ENCODE assay signal across 13 cellular contexts in the genomic region with DNA sequence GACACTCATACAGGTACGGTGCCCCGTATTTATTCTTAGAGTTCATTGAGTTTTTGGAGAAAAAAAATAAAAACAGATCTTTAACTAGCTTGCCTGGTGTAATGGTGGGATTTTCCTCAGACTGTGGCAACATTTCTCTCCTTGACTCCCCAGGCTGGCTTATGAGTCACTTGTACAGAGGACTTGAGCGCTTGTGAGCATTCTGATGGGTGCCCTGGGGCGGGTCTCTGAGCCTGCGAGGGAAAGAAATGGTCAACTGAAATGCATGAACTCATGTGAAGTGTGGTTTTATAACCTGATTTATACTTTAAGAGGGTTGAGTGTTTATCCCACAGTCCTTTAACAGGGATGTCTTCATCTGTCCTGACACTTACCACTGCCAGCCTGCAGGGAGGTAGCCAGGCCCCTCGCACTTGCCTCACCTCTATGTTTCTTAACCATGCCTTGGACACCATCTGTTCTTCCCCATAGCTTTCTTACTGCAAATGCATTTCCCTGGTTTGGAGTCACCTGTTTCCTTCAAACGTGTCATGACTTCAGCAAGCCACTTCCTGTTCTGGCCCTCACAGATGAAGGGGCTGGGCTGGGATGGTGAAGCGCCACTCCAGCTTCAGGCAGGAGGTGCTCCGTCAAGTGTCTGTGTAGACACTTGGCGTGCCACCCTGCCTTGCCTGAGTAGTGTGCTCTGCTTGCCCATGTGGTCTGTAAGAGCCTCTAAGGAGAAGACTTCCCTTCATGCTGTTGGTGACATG.
DNase-seq lines count a peak whose midpoint lies in the region; ATAC-seq and TF ChIP-seq lines count a peak whose summit lies in the region.
"Had no signal": no experiment of that assay in that cellular context is flagged by ENCODE, and none has a peak within 500 bp of the region (broad histone marks: within the 10 kb centered on the region; RNA-seq: fewer than 3 reads in every experiment).

No MANE protein-coding gene starts in this region.

- H3K4me3 Mint-ChIP-seq in activated T-helper 1 cell treated with anti-CD3 and anti-CD28 coated beads, Interleukin-12 subunit alpha, Interleukin-12 subunit beta, Interleukin-2, Interleukin-4 antibody, amounts not matched to agents 30 ng/mL and 10 ng/mL and 1 ng/mL, durations not matched to agents 14 hours and 24 hours and 36 hours, result no peak overlapping the region
- H3K4me3 Mint-ChIP-seq: activated T-cell treated with anti-CD3 and anti-CD28 coated beads, Interleukin-2, amount 50 U/mL, for 4 hours; CD4-positive, alpha-beta memory T cell had no signal

- H3K27ac ChIP-seq in KOPT-K1 (ENCODE audit: low read depth, low read length, poor library complexity, severe bottlenecking), result peak overlapping the region; percentile 33
- peak overlapping the region in 1 of 2 donors; percentile 48 for H3K27ac ChIP-seq in lung (ENCODE audit: low read depth in 1 of 2, low read length in 1 of 2)
- H3K27ac ChIP-seq: psoas muscle, RWPE1 had no signal

- DNase-seq in EL, result peak; percentile 11
- peak; percentile 1 for DNase-seq in activated T-helper 1 cell treated with anti-CD3 and anti-CD28 coated beads, Interleukin-12 subunit alpha, Interleukin-12 subunit beta, Interleukin-2, Interleukin-4 antibody, amounts not matched to agents 30 ng/mL and 10 ng/mL and 1 ng/mL, durations not matched to agents 14 hours and 24 hours and 36 hours (ENCODE audit: low spot score)
- peak; percentile 87 for DNase-seq in lung (ENCODE audit: low spot score)
- DNase-seq in DMS153 (lab: John Stamatoyannopoulos, UW), result no peak
- no peak for DNase-seq in HEK293T (ENCODE audit: extremely low spot score)
- DNase-seq: activated T-cell treated with anti-CD3 and anti-CD28 coated beads, Interleukin-2, amount 50 U/mL, for 4 hours; erythroblast; NCI-H446; psoas muscle had no signal

- POLR2A ChIA-PET in HEK293T (lab: Yijun Ruan, JAX), result no interaction called here

- ATAC-seq in lung (ENCODE audit: insufficient read depth, low FRiP score) (peak; percentile 82), GM18867 (IDR thresholded peaks at IDR 0.05; ENCODE audit: unreplicated experiment) (no peak)
- ATAC-seq: psoas muscle had no signal

- no peak overlapping the region for H3K4me3 ChIP-seq in lung
- H3K4me3 ChIP-seq: psoas muscle had no signal

- H3K36me3 ChIP-seq in KOPT-K1 (ENCODE audit: insufficient read depth, low read length) (no peaks in the 10 kb centered on the region), lung (ENCODE audit: control insufficient read depth in 2 of 2, insufficient read depth in 2 of 2, low read length in 2 of 2) (peaks cover 5 to 9% of the 10 kb centered on the region in 2 donors)

- intact Hi-C loops in activated T-helper 1 cell treated with anti-CD3 and anti-CD28 coated beads, Interleukin-12 subunit alpha, Interleukin-12 subunit beta, Interleukin-2, Interleukin-4 antibody, amounts not matched to agents 30 ng/mL and 10 ng/mL and 1 ng/mL, durations not matched to agents 14 hours and 24 hours and 36 hours (cut with micrococcal nuclease), result no loop called here

- no peaks in the 10 kb centered on the region for H3K9me3 Mint-ChIP-seq in activated T-helper 1 cell treated with anti-CD3 and anti-CD28 coated beads, Interleukin-12 subunit alpha, Interleukin-12 subunit beta, Interleukin-2, Interleukin-4 antibody, amounts not matched to agents 30 ng/mL and 10 ng/mL and 1 ng/mL, durations not matched to agents 14 hours and 24 hours and 36 hours
- H3K9me3 Mint-ChIP-seq: activated T-cell treated with anti-CD3 and anti-CD28 coated beads, Interleukin-2, amount 50 U/mL, for 4 hours; CD4-positive, alpha-beta memory T cell had no signal

- H3K27ac Mint-ChIP-seq in activated T-helper 1 cell treated with anti-CD3 and anti-CD28 coated beads, Interleukin-12 subunit alpha, Interleukin-12 subunit beta, Interleukin-2, Interleukin-4 antibody, amounts not matched to agents 30 ng/mL and 10 ng/mL and 1 ng/mL, durations not matched to agents 14 hours and 24 hours and 36 hours, result no peak overlapping the region

- H3K36me3 Mint-ChIP-seq in activated T-helper 1 cell treated with anti-CD3 and anti-CD28 coated beads, Interleukin-12 subunit alpha, Interleukin-12 subunit beta, Interleukin-2, Interleukin-4 antibody, amounts not matched to agents 30 ng/mL and 10 ng/mL and 1 ng/mL, durations not matched to agents 14 hours and 24 hours and 36 hours (ENCODE audit: low read depth), result peaks cover 10% of the 10 kb centered on the region

- CTCF ChIA-PET in HEK293T (lab: Yijun Ruan, JAX), result no interaction called here

- no peaks in the 10 kb centered on the region for H3K9me3 ChIP-seq in KOPT-K1 (ENCODE audit: insufficient read depth, low read length, poor library complexity, severe bottlenecking)
- no peaks in the 10 kb centered on the region for H3K9me3 ChIP-seq in lung (ENCODE audit: control insufficient read depth in 2 of 2, insufficient read depth in 1 of 2, low read length in 1 of 2)
- H3K9me3 ChIP-seq: psoas muscle had no signal

- no peaks in the 10 kb centered on the region for H3K27me3 ChIP-seq in lung (ENCODE audit: control insufficient read depth, insufficient read depth)

- no peaks in the 10 kb centered on the region for H3K4me1 Mint-ChIP-seq in activated T-helper 1 cell treated with anti-CD3 and anti-CD28 coated beads, Interleukin-12 subunit alpha, Interleukin-12 subunit beta, Interleukin-2, Interleukin-4 antibody, amounts not matched to agents 30 ng/mL and 10 ng/mL and 1 ng/mL, durations not matched to agents 14 hours and 24 hours and 36 hours (ENCODE audit: low read depth)

- no peak for TF ChIP-seq CTCF in lung (IDR thresholded peaks at IDR 0.05; ENCODE audit: control extremely low read depth, extremely low read depth)

- 65 to 66% methylated on average over 10 of the region's 10 CpGs for WGBS in lung, 2 donors

- peaks cover 0 to 6% of the 10 kb centered on the region in 2 donors for H3K4me1 ChIP-seq in lung (ENCODE audit: control insufficient read depth in 2 of 2, insufficient read depth in 2 of 2, low read length in 2 of 2)
- H3K4me1 ChIP-seq: psoas muscle had no signal

- H3K27me3 Mint-ChIP-seq in activated T-helper 1 cell treated with anti-CD3 and anti-CD28 coated beads, Interleukin-12 subunit alpha, Interleukin-12 subunit beta, Interleukin-2, Interleukin-4 antibody, amounts not matched to agents 30 ng/mL and 10 ng/mL and 1 ng/mL, durations not matched to agents 14 hours and 24 hours and 36 hours (ENCODE audit: insufficient read depth), result no peaks in the 10 kb centered on the region
- H3K27me3 Mint-ChIP-seq: CD4-positive, alpha-beta memory T cell had no signal

TF ChIP-seq in HEK293T, 16 proteins besides CTCF, POLR2A, EP300 and RAD21:
- TF ChIP-seq BHLHE40 (IDR thresholded peaks at IDR 0.05; ENCODE audit: borderline replicate concordance) (no peak), SP1 (IDR thresholded peaks at IDR 0.05) (no peak), FOXK2 (IDR thresholded peaks at IDR 0.05) (no peak), NFRKB (IDR thresholded peaks at IDR 0.05) (no peak), ARNT (IDR thresholded peaks at IDR 0.05) (no peak), SUZ12 (IDR thresholded peaks at IDR 0.05) (no peak), HDGF (IDR thresholded peaks at IDR 0.05; ENCODE audit: borderline replicate concordance) (no peak), L3MBTL2 (conservative IDR thresholded peaks at IDR 0.05) (no peak), FOXA1 (IDR thresholded peaks at IDR 0.05) (no peak), PKNOX1 (IDR thresholded peaks at IDR 0.05) (no peak), CTBP1 (IDR thresholded peaks at IDR 0.05; ENCODE audit: borderline replicate concordance) (no peak), FOXM1 (IDR thresholded peaks at IDR 0.05; ENCODE audit: borderline replicate concordance) (no peak), TARDBP (IDR thresholded peaks at IDR 0.05) (no peak), LEF1 (IDR thresholded peaks at IDR 0.05; ENCODE audit: borderline replicate concordance) (no peak), ELF4 (IDR thresholded peaks at IDR 0.05) (no peak), ZNF384 (IDR thresholded peaks at IDR 0.05) (no peak)

Comparison
In these comparisons a context has a peak if more than half of its experiments do, and no peak if none do; other contexts are left out.
1. DNase-seq: peak in EL (single experiment), activated T-helper 1 cell treated with anti-CD3 and anti-CD28 coated beads, Interleukin-12 subunit alpha, Interleukin-12 subunit beta, Interleukin-2, Interleukin-4 antibody, amounts not matched to agents 30 ng/mL and 10 ng/mL and 1 ng/mL, durations not matched to agents 14 hours and 24 hours and 36 hours (single experiment) and lung (single experiment); none in DMS153 (single experiment) and HEK293T (single experiment).